Comparison of ENCODE assay signal across 1 cellular context in genomic region chr6:36028088-36028886, GRCh38.
A peak's percentile ranks its signal among the peaks of the same experiment; 100 is the strongest.
TF ChIP-seq lines count a peak whose summit lies in the region.

No MANE protein-coding gene starts in this region.

TF ChIP-seq in K562, 482 proteins besides CTCF, POLR2A, EP300 and RAD21 (continued from another document and continues in another):
- no peak for TF ChIP-seq PBX2 (CRISPR knock-in tag; IDR thresholded peaks at IDR 0.05; ENCODE audit: low read depth)
- no peak for TF ChIP-seq PBX2 (tag; conservative IDR thresholded peaks at IDR 0.05; ENCODE audit: low read depth)
- TF ChIP-seq ZNF354B (CRISPR knock-in tag; IDR thresholded peaks at IDR 0.05) = no peak
- TF ChIP-seq ZBTB40 (IDR thresholded peaks at IDR 0.05) = 0 out of 2 replicates have a peak, but pooled peaks have one; percentile 5
- no peak for TF ChIP-seq ZBTB40 (CRISPR knock-in tag; IDR thresholded peaks at IDR 0.05)
- no peak for TF ChIP-seq THRAP3 (IDR thresholded peaks at IDR 0.05; ENCODE audit: borderline replicate concordance)
- TF ChIP-seq PHF8 (IDR thresholded peaks at IDR 0.05; ENCODE audit: borderline replicate concordance, low read length) = peak; percentile 44; the same call in 1 of the 2 replicates
- TF ChIP-seq TEAD2 (tag; IDR thresholded peaks at IDR 0.05) = no peak
- no peak for TF ChIP-seq CHD4 (IDR thresholded peaks at IDR 0.05; ENCODE audit: insufficient read depth, insufficient replicate concordance, low read depth, low read length, poor library complexity, severe bottlenecking)
- TF ChIP-seq CHD2 (IDR thresholded peaks at IDR 0.05; ENCODE audit: low read depth, low read length) = no peak
- TF ChIP-seq GTF3C2 (IDR thresholded peaks at IDR 0.05; ENCODE audit: borderline replicate concordance, extremely low read depth, insufficient read length) = no peak
- no peak for TF ChIP-seq MYBL2 (IDR thresholded peaks at IDR 0.05; ENCODE audit: low read depth)
- TF ChIP-seq MYBL2 (CRISPR knock-in tag; IDR thresholded peaks at IDR 0.05; ENCODE audit: borderline replicate concordance) = no peak
- peak; percentile 61 for TF ChIP-seq SAP30 (IDR thresholded peaks at IDR 0.05; ENCODE audit: borderline replicate concordance, insufficient read depth, low read depth, low read length, poor library complexity, severe bottlenecking)
- no peak for TF ChIP-seq E2F1 (CRISPR knock-in tag; IDR thresholded peaks at IDR 0.05)
- TF ChIP-seq CBX1 (IDR thresholded peaks at IDR 0.05; ENCODE audit: low read depth) = no peak
- no peak for TF ChIP-seq YBX1 (IDR thresholded peaks at IDR 0.05)
- no peak for TF ChIP-seq CGGBP1 (CRISPR knock-in tag; IDR thresholded peaks at IDR 0.05)
- no peak for TF ChIP-seq SIRT6 (IDR thresholded peaks at IDR 0.05; ENCODE audit: low read depth, low read length)
- TF ChIP-seq STAT5A (IDR thresholded peaks at IDR 0.05; ENCODE audit: borderline replicate concordance, low read length) = no peak
- TF ChIP-seq CEBPZ (IDR thresholded peaks at IDR 0.05; ENCODE audit: borderline replicate concordance, low read depth, low read length) = no peak
- no peak for TF ChIP-seq PML (IDR thresholded peaks at IDR 0.05; ENCODE audit: low read length)
- no peak for TF ChIP-seq NCOA2 (IDR thresholded peaks at IDR 0.05; ENCODE audit: partially characterized antibody in 2 of 2)
- no peak for TF ChIP-seq RBM17 (IDR thresholded peaks at IDR 0.05; ENCODE audit: borderline replicate concordance, low read depth, low read length)
- TF ChIP-seq MLLT1 (IDR thresholded peaks at IDR 0.05) = peak; percentile 27 to 41; a peak in 1 of 4 replicates
- TF ChIP-seq ZKSCAN3 (CRISPR knock-in tag; IDR thresholded peaks at IDR 0.05) = no peak
- no peak for TF ChIP-seq STAT6 (CRISPR knock-in tag; IDR thresholded peaks at IDR 0.05)
- TF ChIP-seq ZNF184 (CRISPR knock-in tag; IDR thresholded peaks at IDR 0.05) = no peak
- TF ChIP-seq SP1 (CRISPR knock-in tag; IDR thresholded peaks at IDR 0.05) = no peak
- TF ChIP-seq SPI1 (IDR thresholded peaks at IDR 0.05; ENCODE audit: borderline replicate concordance, low read depth, low read length) = no peak
- TF ChIP-seq ETV1 (tag; conservative IDR thresholded peaks at IDR 0.05; ENCODE audit: low read depth) = no peak
- no peak for TF ChIP-seq ZNF41 (CRISPR knock-in tag; conservative IDR thresholded peaks at IDR 0.05)
- peak; percentile 4; the same call in 1 of the 2 replicates for TF ChIP-seq ZC3H4 (CRISPR knock-in tag; IDR thresholded peaks at IDR 0.05; ENCODE audit: borderline replicate concordance)
